9 cellular contexts compared by ENCODE assay signal in the genomic region with DNA sequence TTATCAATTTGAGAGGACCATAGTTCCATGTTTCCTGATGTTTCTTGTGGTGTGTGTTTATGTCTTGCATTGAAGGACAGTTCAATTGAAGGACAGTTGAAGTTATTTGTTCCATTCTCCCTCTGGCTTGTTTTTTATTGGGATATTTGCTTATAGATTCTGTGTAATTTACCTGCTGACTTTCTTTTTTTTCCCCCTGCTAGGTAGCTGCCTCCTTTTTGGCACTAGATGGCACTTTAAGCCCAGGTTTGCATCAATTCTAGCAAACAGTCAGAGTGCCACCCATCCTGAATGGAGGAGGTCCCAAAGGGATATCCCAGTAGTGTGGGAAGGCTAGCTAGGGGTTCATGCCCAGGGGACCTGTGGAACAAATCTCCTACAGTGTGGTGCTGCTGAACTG.
DNase-seq lines count a peak whose midpoint lies in the region; ATAC-seq lines count a peak whose summit lies in the region.
"Had no signal": no experiment of that assay in that cellular context is flagged by ENCODE, and none has a peak within 500 bp of the region (broad histone marks: within the 10 kb centered on the region; RNA-seq: fewer than 3 reads in every experiment).

No MANE protein-coding gene starts in this region.

- POLR2A ChIA-PET in activated CD4-positive, alpha-beta memory T cell treated with anti-CD3 and anti-CD28 coated beads for 36 hours (lab: Charles Lee): no interaction called here

- H3K4me1 Mint-ChIP-seq in activated CD4-positive, alpha-beta memory T cell treated with anti-CD3 and anti-CD28 coated beads for 36 hours (ENCODE audit: low read depth): no peaks in the 10 kb centered on the region

- CTCF ChIA-PET in activated CD4-positive, alpha-beta memory T cell treated with anti-CD3 and anti-CD28 coated beads for 36 hours (lab: Charles Lee): interaction anchor here (0.6 to 1.5 kb wide), 2 partner anchors 431 to 464 kb away, joined by 3 to 13 read pairs; no protein-coding TSS in a partner anchor

- H3K4me3 Mint-ChIP-seq in activated CD4-positive, alpha-beta memory T cell treated with anti-CD3 and anti-CD28 coated beads for 36 hours: no peak overlapping the region
- H3K4me3 Mint-ChIP-seq: activated CD8-positive, alpha-beta T cell treated with anti-CD3 and anti-CD28 coated beads for 36 hours had no signal

- H3K27ac Mint-ChIP-seq in activated CD4-positive, alpha-beta memory T cell treated with anti-CD3 and anti-CD28 coated beads for 36 hours: no peak overlapping the region
- H3K27ac Mint-ChIP-seq: activated CD8-positive, alpha-beta T cell treated with anti-CD3 and anti-CD28 coated beads for 36 hours had no signal

- peak; percentile 3 for DNase-seq in Daoy (ENCODE audit: low read depth)
- DNase-seq in M059J (ENCODE audit: low read depth): peak; percentile 47
- peak; percentile 24 for DNase-seq in OCI-M1 (lab: John Stamatoyannopoulos, UW)
- peak; percentile 36 for DNase-seq in iPS-NIHi7 (ENCODE audit: extremely low spot score)
- no peak for DNase-seq in T-helper 9 cell
- DNase-seq in posterior cingulate gyrus: no peak
- no peak for DNase-seq in activated CD4-positive, alpha-beta memory T cell treated with anti-CD3 and anti-CD28 coated beads for 36 hours
- DNase-seq: activated CD8-positive, alpha-beta T cell treated with anti-CD3 and anti-CD28 coated beads for 36 hours had no signal

- intact Hi-C loops in posterior cingulate gyrus (cut with DNase I): no loop called here
- intact Hi-C loops in activated CD4-positive, alpha-beta memory T cell treated with anti-CD3 and anti-CD28 coated beads for 36 hours (cut with micrococcal nuclease): loop anchor here (5.0 kb wide), 1 partner anchor 462 kb away; no protein-coding TSS in a partner anchor

- H3K36me3 Mint-ChIP-seq in activated CD4-positive, alpha-beta memory T cell treated with anti-CD3 and anti-CD28 coated beads for 36 hours: peaks cover 2% of the 10 kb centered on the region

- peaks cover 17% of the 10 kb centered on the region for H3K27me3 Mint-ChIP-seq in activated CD4-positive, alpha-beta memory T cell treated with anti-CD3 and anti-CD28 coated beads for 36 hours

- ATAC-seq in GM18867 (IDR thresholded peaks at IDR 0.05; ENCODE audit: unreplicated experiment): no peak
- ATAC-seq: activated CD8-positive, alpha-beta T cell treated with anti-CD3 and anti-CD28 coated beads for 36 hours had no signal

- H3K9me3 Mint-ChIP-seq in activated CD4-positive, alpha-beta memory T cell treated with anti-CD3 and anti-CD28 coated beads for 36 hours: peaks cover 8% of the 10 kb centered on the region

Comparison
In these comparisons a context has a peak if more than half of its experiments do, and no peak if none do; other contexts are left out.
1. DNase-seq: peak in Daoy (single experiment), M059J (single experiment), OCI-M1 (single experiment) and iPS-NIHi7 (single experiment); none in T-helper 9 cell (single experiment), posterior cingulate gyrus (0 of 10) and activated CD4-positive, alpha-beta memory T cell treated with anti-CD3 and anti-CD28 coated beads for 36 hours (single experiment).